30 cellular contexts compared by ENCODE assay signal in genomic region chr6:25829375-25829774, GRCh38. TPM values are rescaled to one million over a fixed set of nuclear protein-coding genes. Genes with fewer than 3 reads are reported as not detected.
A peak's percentile ranks its signal among the peaks of the same experiment; 100 is the strongest.
DNase-seq lines count a peak whose midpoint lies in the region; ATAC-seq and TF ChIP-seq lines count a peak whose summit lies in the region.
"Had no signal": no experiment of that assay in that cellular context is flagged by ENCODE, and none has a peak within 500 bp of the region (broad histone marks: within the 10 kb centered on the region; RNA-seq: fewer than 3 reads in every experiment).

No MANE protein-coding gene starts in this region.

- H3K27ac Mint-ChIP-seq in activated T-cell treated with anti-CD3 and anti-CD28 coated beads, Interleukin-2, amount 50 U/mL, for 72 hours = peak overlapping the region; percentile 78
- H3K27ac Mint-ChIP-seq: activated naive CD4-positive, alpha-beta T cell treated with anti-CD3 and anti-CD28 coated beads for 36 hours; neural progenitor cell; T-helper 2 cell treated with Interferon-gamma antibody and Interleukin-4, amounts not matched to agents 5 μg/mL and 100 μg/mL, for 36 hours had no signal

- CTCF ChIA-PET in A673 (lab: Charles Lee) = no interaction called here

- ATAC-seq in activated T-cell treated with anti-CD3 and anti-CD28 coated beads, Interleukin-2, amount 50 U/mL, for 72 hours (replicated peaks in 1 of 2) = peak; percentile 98
- ATAC-seq in GM21717 (IDR thresholded peaks at IDR 0.05; ENCODE audit: unreplicated experiment) (peak; percentile 74), HG03039 (IDR thresholded peaks at IDR 0.05; ENCODE audit: unreplicated experiment) (peak; percentile 84), heart right ventricle (no peak)
- ATAC-seq in stimulated activated naive CD8-positive, alpha-beta T cell treated with anti-CD3 and anti-CD28 coated beads, Interleukin-15, Interleukin-2, amounts not matched to agents 100 U/mL and 50 U/mL, for 24 hours = peak; percentile 57
- ATAC-seq: A549, gastrocnemius medialis, upper lobe of right lung had no signal

- no peak overlapping the region for H3K4me3 ChIP-seq in A673 (ENCODE audit: low read depth, low read length, poor library complexity, severe bottlenecking)
- no peak overlapping the region for H3K4me3 ChIP-seq in heart right ventricle
- H3K4me3 ChIP-seq: A549, coronary artery, esophagus muscularis mucosa, gastrocnemius medialis, neural progenitor cell, sigmoid colon, upper lobe of right lung had no signal

- no peak for DNase-seq in activated T-cell treated with anti-CD3 and anti-CD28 coated beads, Interleukin-2, amount 50 U/mL, for 72 hours
- DNase-seq in activated T-cell treated with anti-CD3 and anti-CD28 coated beads for 4 hours (no peak), A673 (ENCODE audit: low spot score) (no peak), NCI-H748 (lab: John Stamatoyannopoulos, UW; ENCODE audit: unreplicated experiment) (no peak), heart right ventricle (no peak)
- no peak for DNase-seq in stimulated activated naive CD8-positive, alpha-beta T cell treated with anti-CD3 and anti-CD28 coated beads, Interleukin-15, Interleukin-2, amounts not matched to agents 100 U/mL and 50 U/mL, for 24 hours
- DNase-seq: activated CD8-positive, alpha-beta memory T cell treated with anti-CD3 and anti-CD28 coated beads, Interleukin-2, amount 50 U/mL, for 48 hours; activated naive CD4-positive, alpha-beta T cell treated with anti-CD3 and anti-CD28 coated beads for 36 hours; Caco-2; DND-41; gastrocnemius medialis; KG1; NCI-H1436 treated with DMSO at 0.1 percent for 48 hours; NCI-H524 treated with DMSO at 0.1 percent for 48 hours; sigmoid colon; stimulated activated CD4-positive, alpha-beta T cell treated with anti-CD3 and anti-CD28 coated beads, Interleukin-15, amount 100 ng/mL, for 24 hours; substantia nigra; upper lobe of right lung had no signal

- no TSS peak for BruUV-seq in A673 (replicated peaks; lab: Mats Ljungman, UMichigan)

- H3K27me3 ChIP-seq in A673 (replicated peaks; ENCODE audit: insufficient read depth, low read depth, low read length, poor library complexity) (peaks cover 44% of the 10 kb centered on the region), heart right ventricle (peaks cover 0 to 11% (median 0%) of the 10 kb centered on the region in 7 donors)
- H3K27me3 ChIP-seq: esophagus muscularis mucosa, gastrocnemius medialis, neural progenitor cell, upper lobe of right lung had no signal

- intact Hi-C loops in A673 (cut with micrococcal nuclease; ENCODE audit: unreplicated experiment) = no loop called here
- intact Hi-C loops in heart right ventricle (cut with DNase I) = no loop called here

- H3K4me3 Mint-ChIP-seq in activated T-cell treated with anti-CD3 and anti-CD28 coated beads, Interleukin-2, amount 50 U/mL, for 72 hours = peak overlapping the region in 1 of 2 donors; percentile 33
- H3K4me3 Mint-ChIP-seq: activated naive CD4-positive, alpha-beta T cell treated with anti-CD3 and anti-CD28 coated beads for 36 hours; neural progenitor cell; T-helper 2 cell treated with Interferon-gamma antibody and Interleukin-4, amounts not matched to agents 5 μg/mL and 100 μg/mL, for 36 hours had no signal

- H3K27me3 Mint-ChIP-seq in activated T-cell treated with anti-CD3 and anti-CD28 coated beads, Interleukin-2, amount 50 U/mL, for 72 hours (ENCODE audit: low read depth) = peaks cover 47% of the 10 kb centered on the region

- H3K36me3 ChIP-seq in A673 (ENCODE audit: insufficient read depth, low read length, poor library complexity, severe bottlenecking) = no peaks in the 10 kb centered on the region
- no peaks in the 10 kb centered on the region for H3K36me3 ChIP-seq in heart right ventricle
- H3K36me3 ChIP-seq: esophagus muscularis mucosa, gastrocnemius medialis, neural progenitor cell, sigmoid colon, upper lobe of right lung had no signal

- TF ChIP-seq CTCF in A673 (conservative IDR thresholded peaks at IDR 0.05; ENCODE audit: low read depth, low read length) (no peak), heart right ventricle (IDR thresholded peaks at IDR 0.05) (no peak)

- H3K9me3 Mint-ChIP-seq in activated T-cell treated with anti-CD3 and anti-CD28 coated beads, Interleukin-2, amount 50 U/mL, for 72 hours = peaks cover 6 to 9% of the 10 kb centered on the region in 2 donors
- H3K9me3 Mint-ChIP-seq: neural progenitor cell had no signal

- peaks cover 20% of the 10 kb centered on the region for H3K4me1 Mint-ChIP-seq in activated T-cell treated with anti-CD3 and anti-CD28 coated beads, Interleukin-2, amount 50 U/mL, for 72 hours (ENCODE audit: low read depth)

- H3K27ac ChIP-seq in A673 (ENCODE audit: low read depth, low read length, poor library complexity, severe bottlenecking) = no peak overlapping the region
- H3K27ac ChIP-seq in heart right ventricle = no peak overlapping the region
- H3K27ac ChIP-seq: A549, coronary artery, esophagus muscularis mucosa, gastrocnemius medialis, neural progenitor cell, sigmoid colon, upper lobe of right lung, VCaP had no signal

- peaks cover 4 to 8% of the 10 kb centered on the region in 2 donors for H3K36me3 Mint-ChIP-seq in activated T-cell treated with anti-CD3 and anti-CD28 coated beads, Interleukin-2, amount 50 U/mL, for 72 hours (ENCODE audit: insufficient read depth in 2 of 2)
- H3K36me3 Mint-ChIP-seq: neural progenitor cell had no signal

- H3K9me3 ChIP-seq in A673 (ENCODE audit: low read depth, low read length, poor library complexity, severe bottlenecking) = no peaks in the 10 kb centered on the region
- H3K9me3 ChIP-seq in heart right ventricle = no peaks in the 10 kb centered on the region
- H3K9me3 ChIP-seq: A549, Caco-2, gastrocnemius medialis, sigmoid colon, upper lobe of right lung had no signal

- H3K4me1 ChIP-seq in A673 (ENCODE audit: insufficient read depth, low read length, poor library complexity, severe bottlenecking) (no peaks in the 10 kb centered on the region), heart right ventricle (no peaks in the 10 kb centered on the region)
- H3K4me1 ChIP-seq: esophagus muscularis mucosa, gastrocnemius medialis, neural progenitor cell, sigmoid colon, upper lobe of right lung had no signal

- 92 to 96% methylated on average over 1 of the region's 1 CpG for WGBS in heart right ventricle, 2 donors

- POLR2A ChIA-PET in A673 (lab: Charles Lee; ENCODE audit: low non-redundant PET) = no interaction called here

RNA-seq across cellular contexts. Expression of gene SLC17A1, which starts 2.5 kb away (rescaled TPM):
- total RNA-seq in activated T-cell treated with anti-CD3 and anti-CD28 coated beads, Interleukin-2, amount 50 U/mL, for 72 hours = under 1 TPM in 1 of 2 donors, not detected in 1; 0.29 TPM
- total RNA-seq in A673 (2021) (not detected in 2 replicates), heart right ventricle (not detected)
- polyA plus RNA-seq in heart right ventricle = not detected
- total RNA-seq: activated naive CD4-positive, alpha-beta T cell treated with anti-CD3 and anti-CD28 coated beads for 36 hours; Caco-2; esophagus muscularis mucosa; gastrocnemius medialis; HT-29; lower leg skin; posterior vena cava; sigmoid colon; upper lobe of right lung had no signal
- polyA plus RNA-seq: BJ had no signal

RNA-seq across cellular contexts. Expression of gene SLC17A3, which starts 44.7 kb away (rescaled TPM):
- total RNA-seq in activated T-cell treated with anti-CD3 and anti-CD28 coated beads, Interleukin-2, amount 50 U/mL, for 72 hours = 1 to 10 TPM; 1.7 to 2.5 TPM
- total RNA-seq in A673 (2021) = not detected in 2 replicates
- total RNA-seq in heart right ventricle = not detected
- polyA plus RNA-seq in heart right ventricle = not detected
- total RNA-seq: activated naive CD4-positive, alpha-beta T cell treated with anti-CD3 and anti-CD28 coated beads for 36 hours; Caco-2; esophagus muscularis mucosa; HT-29; lower leg skin; posterior vena cava; sigmoid colon; upper lobe of right lung had no signal
- polyA plus RNA-seq: BJ, sigmoid colon had no signal

Comparison
In these comparisons a context has a peak if more than half of its experiments do, and no peak if none do; other contexts are left out.
1. ATAC-seq: peak in activated T-cell treated with anti-CD3 and anti-CD28 coated beads, Interleukin-2, amount 50 U/mL, for 72 hours (2 of 2), GM21717 (single experiment), HG03039 (single experiment) and stimulated activated naive CD8-positive, alpha-beta T cell treated with anti-CD3 and anti-CD28 coated beads, Interleukin-15, Interleukin-2, amounts not matched to agents 100 U/mL and 50 U/mL, for 24 hours (single experiment); none in heart right ventricle (0 of 8).